Comparison of ENCODE assay signal across 8 cellular contexts in the genomic region with DNA sequence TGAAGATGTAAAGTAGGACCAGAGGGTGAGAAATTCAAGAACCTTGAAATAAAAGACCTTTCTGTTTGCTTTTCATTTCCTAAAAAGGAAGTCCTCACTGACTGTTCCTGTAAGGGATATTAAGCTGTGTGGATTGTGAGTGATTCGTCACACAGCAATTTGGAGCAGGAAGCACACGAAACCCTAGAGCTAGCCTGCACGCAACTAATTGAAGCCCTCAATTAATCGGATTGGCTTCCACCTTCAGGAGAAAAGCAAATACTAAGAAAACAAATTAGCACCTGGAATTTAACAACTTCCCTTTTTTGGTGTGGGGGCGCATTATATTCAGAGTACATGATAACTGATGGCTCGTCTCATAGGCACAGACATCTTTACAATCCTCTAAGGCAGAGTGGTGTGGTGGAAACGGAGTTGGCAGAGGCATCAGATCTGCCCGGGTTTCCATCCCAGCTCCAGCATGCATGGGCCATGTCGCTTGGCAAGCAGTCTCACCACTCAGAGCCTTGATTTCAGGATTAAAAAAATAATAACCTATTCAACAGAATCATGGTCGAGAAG.
A peak's percentile ranks its signal among the peaks of the same experiment; 100 is the strongest.
DNase-seq lines count a peak whose midpoint lies in the region; ATAC-seq and TF ChIP-seq lines count a peak whose summit lies in the region.

No MANE protein-coding gene starts in this region.

- intact Hi-C loops in vagina (cut with DNase I): loop anchor here (10.0 kb wide), 2 partner anchors 137 to 197 kb away; no protein-coding TSS in a partner anchor
- intact Hi-C loops in activated T-helper 2 cell treated with anti-CD3 and anti-CD28 coated beads, Interferon-gamma antibody, Interleukin-2, Interleukin-4, amounts not matched to agents 10 μg/mL and 5 μg/mL and 100 μg/mL, durations not matched to agents 14 hours and 24 hours and 36 hours (cut with micrococcal nuclease): loop anchor here (1.0 to 10.0 kb wide), 4 partner anchors 133 to 637 kb away; no protein-coding TSS in a partner anchor

- CTCF ChIA-PET in activated naive CD4-positive, alpha-beta T cell treated with anti-CD3 and anti-CD28 coated beads, Interleukin-2, amount 10 ng/mL, durations not matched to agents 7 days and 5 days (lab: Charles Lee): interaction anchor here (0.7 to 8.8 kb wide), 46 partner anchors 8 to 651 kb away, joined by 3 to 193 read pairs (median 5); a partner anchor contains a TSS
- CTCF ChIA-PET in GM10248 (lab: Yijun Ruan, JAX): interaction anchor here (0.6 to 4.9 kb wide), 38 partner anchors 9 to 724 kb away, joined by 3 to 103 read pairs (median 5); no protein-coding TSS in a partner anchor

- no peaks in the 10 kb centered on the region for H3K36me3 ChIP-seq in vagina

- H3K27ac Mint-ChIP-seq in activated naive CD4-positive, alpha-beta T cell treated with anti-CD3 and anti-CD28 coated beads, Interleukin-2, amount 50 U/mL, for 24 hours: no peak overlapping the region
- H3K27ac Mint-ChIP-seq in activated naive CD4-positive, alpha-beta T cell treated with anti-CD3 and anti-CD28 coated beads, Interleukin-2, amount 10 ng/mL, durations not matched to agents 7 days and 5 days: no peak overlapping the region
- no peak overlapping the region for H3K27ac Mint-ChIP-seq in activated T-helper 2 cell treated with anti-CD3 and anti-CD28 coated beads, Interferon-gamma antibody, Interleukin-2, Interleukin-4, amounts not matched to agents 10 μg/mL and 5 μg/mL and 100 μg/mL, durations not matched to agents 14 hours and 24 hours and 36 hours

- H3K4me1 ChIP-seq in vagina: no peaks in the 10 kb centered on the region

- no peak for TF ChIP-seq POLR2A in vagina (IDR thresholded peaks at IDR 0.05)

- TF ChIP-seq CTCF in vagina (IDR thresholded peaks at IDR 0.05) (no peak), GM10248 (IDR thresholded peaks at IDR 0.05; ENCODE audit: control extremely low read depth, extremely low read depth, low read depth, missing control alignments) (no peak)

- POLR2A ChIA-PET in GM10248 (lab: Yijun Ruan, JAX): no interaction called here

- peak overlapping the region; percentile 26 for H3K4me3 Mint-ChIP-seq in activated naive CD4-positive, alpha-beta T cell treated with anti-CD3 and anti-CD28 coated beads, Interleukin-2, amount 50 U/mL, for 24 hours
- no peak overlapping the region for H3K4me3 Mint-ChIP-seq in activated naive CD4-positive, alpha-beta T cell treated with anti-CD3 and anti-CD28 coated beads, Interleukin-2, amount 10 ng/mL, durations not matched to agents 7 days and 5 days
- H3K4me3 Mint-ChIP-seq in activated T-helper 2 cell treated with anti-CD3 and anti-CD28 coated beads, Interferon-gamma antibody, Interleukin-2, Interleukin-4, amounts not matched to agents 10 μg/mL and 5 μg/mL and 100 μg/mL, durations not matched to agents 14 hours and 24 hours and 36 hours (ENCODE audit: low read depth): no peak overlapping the region

- no peak overlapping the region for H3K4me3 ChIP-seq in vagina

- DNase-seq in activated naive CD4-positive, alpha-beta T cell treated with anti-CD3 and anti-CD28 coated beads, Interleukin-2, amount 10 ng/mL, durations not matched to agents 7 days and 5 days: no peak
- DNase-seq in RPMI8226: peak; percentile 10
- peak; percentile 61 for DNase-seq in glomerular visceral epithelial cell (ENCODE audit: extremely low spot score)
- DNase-seq in vagina (ENCODE audit: extremely low spot score in 2 of 2): peak; percentile 46 to 62
- no peak for DNase-seq in GM10248 (ENCODE audit: extremely low spot score)
- no peak for DNase-seq in activated T-helper 2 cell treated with anti-CD3 and anti-CD28 coated beads, Interferon-gamma antibody, Interleukin-2, Interleukin-4, amounts not matched to agents 10 μg/mL and 5 μg/mL and 100 μg/mL, durations not matched to agents 14 hours and 24 hours and 36 hours (ENCODE audit: low spot score)

- no peaks in the 10 kb centered on the region for H3K36me3 Mint-ChIP-seq in activated naive CD4-positive, alpha-beta T cell treated with anti-CD3 and anti-CD28 coated beads, Interleukin-2, amount 50 U/mL, for 24 hours
- H3K36me3 Mint-ChIP-seq in activated naive CD4-positive, alpha-beta T cell treated with anti-CD3 and anti-CD28 coated beads, Interleukin-2, amount 10 ng/mL, durations not matched to agents 7 days and 5 days: no peaks in the 10 kb centered on the region
- no peaks in the 10 kb centered on the region for H3K36me3 Mint-ChIP-seq in activated T-helper 2 cell treated with anti-CD3 and anti-CD28 coated beads, Interferon-gamma antibody, Interleukin-2, Interleukin-4, amounts not matched to agents 10 μg/mL and 5 μg/mL and 100 μg/mL, durations not matched to agents 14 hours and 24 hours and 36 hours (ENCODE audit: low read depth)

- H3K27me3 Mint-ChIP-seq in activated naive CD4-positive, alpha-beta T cell treated with anti-CD3 and anti-CD28 coated beads, Interleukin-2, amount 50 U/mL, for 24 hours: no peaks in the 10 kb centered on the region
- peaks cover 18% of the 10 kb centered on the region for H3K27me3 Mint-ChIP-seq in activated naive CD4-positive, alpha-beta T cell treated with anti-CD3 and anti-CD28 coated beads, Interleukin-2, amount 10 ng/mL, durations not matched to agents 7 days and 5 days
- H3K27me3 Mint-ChIP-seq in activated T-helper 2 cell treated with anti-CD3 and anti-CD28 coated beads, Interferon-gamma antibody, Interleukin-2, Interleukin-4, amounts not matched to agents 10 μg/mL and 5 μg/mL and 100 μg/mL, durations not matched to agents 14 hours and 24 hours and 36 hours (ENCODE audit: low read depth): peaks cover 6% of the 10 kb centered on the region

- H3K27me3 ChIP-seq in vagina: no peaks in the 10 kb centered on the region

- no peak for ATAC-seq in GM21723 (IDR thresholded peaks at IDR 0.05; ENCODE audit: unreplicated experiment)

- no peaks in the 10 kb centered on the region for H3K9me3 ChIP-seq in vagina

- peaks cover 38% of the 10 kb centered on the region for H3K4me1 Mint-ChIP-seq in activated naive CD4-positive, alpha-beta T cell treated with anti-CD3 and anti-CD28 coated beads, Interleukin-2, amount 50 U/mL, for 24 hours
- H3K4me1 Mint-ChIP-seq in activated naive CD4-positive, alpha-beta T cell treated with anti-CD3 and anti-CD28 coated beads, Interleukin-2, amount 10 ng/mL, durations not matched to agents 7 days and 5 days: peaks cover 16% of the 10 kb centered on the region
- peaks cover 29% of the 10 kb centered on the region for H3K4me1 Mint-ChIP-seq in activated T-helper 2 cell treated with anti-CD3 and anti-CD28 coated beads, Interferon-gamma antibody, Interleukin-2, Interleukin-4, amounts not matched to agents 10 μg/mL and 5 μg/mL and 100 μg/mL, durations not matched to agents 14 hours and 24 hours and 36 hours (ENCODE audit: low read depth)

- no peak overlapping the region for H3K27ac ChIP-seq in vagina

- no peaks in the 10 kb centered on the region for H3K9me3 Mint-ChIP-seq in activated naive CD4-positive, alpha-beta T cell treated with anti-CD3 and anti-CD28 coated beads, Interleukin-2, amount 50 U/mL, for 24 hours
- no peaks in the 10 kb centered on the region for H3K9me3 Mint-ChIP-seq in activated naive CD4-positive, alpha-beta T cell treated with anti-CD3 and anti-CD28 coated beads, Interleukin-2, amount 10 ng/mL, durations not matched to agents 7 days and 5 days
- no peaks in the 10 kb centered on the region for H3K9me3 Mint-ChIP-seq in activated T-helper 2 cell treated with anti-CD3 and anti-CD28 coated beads, Interferon-gamma antibody, Interleukin-2, Interleukin-4, amounts not matched to agents 10 μg/mL and 5 μg/mL and 100 μg/mL, durations not matched to agents 14 hours and 24 hours and 36 hours

Comparison
In these comparisons a context has a peak if more than half of its experiments do, and no peak if none do; other contexts are left out.
1. DNase-seq: peak in RPMI8226 (single experiment), glomerular visceral epithelial cell (single experiment) and vagina (2 of 2); none in activated naive CD4-positive, alpha-beta T cell treated with anti-CD3 and anti-CD28 coated beads, Interleukin-2, amount 10 ng/mL, durations not matched to agents 7 days and 5 days (single experiment), GM10248 (single experiment) and activated T-helper 2 cell treated with anti-CD3 and anti-CD28 coated beads, Interferon-gamma antibody, Interleukin-2, Interleukin-4, amounts not matched to agents 10 μg/mL and 5 μg/mL and 100 μg/mL, durations not matched to agents 14 hours and 24 hours and 36 hours (single experiment).